8 cellular contexts compared by ENCODE assay signal in genomic region chr11:62840712-62841360, GRCh38. TPM values are rescaled to one million over a fixed set of nuclear protein-coding genes. Genes with fewer than 3 reads are reported as not detected.
DNase-seq lines count a peak whose midpoint lies in the region; ATAC-seq and TF ChIP-seq lines count a peak whose summit lies in the region.
"Not testable (repeated sequence)": the region's sequence is repeated elsewhere in the genome, so short reads cannot be mapped to it uniquely, and the experiment has no call there.

No MANE protein-coding gene starts in this region.

- H3K36me3 Mint-ChIP-seq in CD4-positive, alpha-beta T cell (ENCODE audit: low read depth) = peaks cover 31% of the 10 kb centered on the region
- H3K36me3 Mint-ChIP-seq in nephron progenitor cell (ENCODE audit: low read depth) = peaks cover 11% of the 10 kb centered on the region

- DNase-seq in CD4-positive, alpha-beta T cell = peak; percentile 52 to 76 (median 62)
- peak; percentile 76 for DNase-seq in NCI-H2227 (lab: John Stamatoyannopoulos, UW; ENCODE audit: unreplicated experiment)
- peak; percentile 52 to 91 (median 71) for DNase-seq in adrenal gland
- DNase-seq in head of caudate nucleus = peak in 41 of 42 donors; percentile 28 to 77 (median 61)
- DNase-seq in nephron progenitor cell = peak; percentile 80
- peak; percentile 51 to 53 for DNase-seq in stimulated activated CD8-positive, alpha-beta memory T cell treated with anti-CD3 and anti-CD28 coated beads, Interleukin-4, amount 100 ng/mL, for 1 hour (ENCODE audit: low read depth in 2 of 2, low spot score in 1 of 2)

- H3K4me3 ChIP-seq in adrenal gland = peak overlapping the region in 3 of 4 donors; percentile 22 to 81 (median 66)

- CTCF ChIA-PET in CD4-positive, alpha-beta T cell (lab: Charles Lee) = interaction anchor here (0.9 to 2.9 kb wide), 7 partner anchors 9 to 54 kb away, joined by 3 to 29 read pairs (median 4); partner anchors contain the start of genes SLC3A2, STX5 and TMEM179B

- POLR2A ChIA-PET in CD4-positive, alpha-beta T cell (lab: Charles Lee) = interaction anchor here (0.7 to 7.6 kb wide), 64 partner anchors 9 to 1938 kb away, joined by 3 to 599 read pairs (median 8); partner anchors contain the start of genes AHNAK, B3GAT3, BAD and BSCL2

- H3K27ac Mint-ChIP-seq in CD4-positive, alpha-beta T cell; nephron progenitor cell: not testable (repeated sequence)

- TF ChIP-seq POLR2A in adrenal gland (IDR thresholded peaks at IDR 0.05) = not testable (repeated sequence)

- H3K27me3 Mint-ChIP-seq in CD4-positive, alpha-beta T cell; nephron progenitor cell (ENCODE audit: low read depth, poor library complexity): not testable (repeated sequence)

- H3K27me3 ChIP-seq in CD4-positive, alpha-beta T cell (ENCODE audit: control insufficient read depth, insufficient read depth, low read length); adrenal gland: not testable (repeated sequence)

- H3K36me3 ChIP-seq in adrenal gland (replicated peaks in 1 of 2) = peaks cover 0 to 14% of the 10 kb centered on the region in 2 donors

- TF ChIP-seq CTCF in CD4-positive, alpha-beta T cell (IDR thresholded peaks at IDR 0.05); VCaP (conservative IDR thresholded peaks at IDR 0.05); adrenal gland (IDR thresholded peaks at IDR 0.05); nephron progenitor cell (IDR thresholded peaks at IDR 0.05): not testable (repeated sequence)

- WGBS in adrenal gland, 4 donors = 1% methylated on average over 33 to 41 of the region's 41 CpGs

- not testable (repeated sequence) for H3K9me3 Mint-ChIP-seq in CD4-positive, alpha-beta T cell; nephron progenitor cell

- intact Hi-C loops in CD4-positive, alpha-beta T cell (cut with DNase I, micrococcal nuclease) = loop anchor here (1.0 to 5.0 kb wide), 4 partner anchors 40 to 114 kb away; partner anchors contain the start of genes HNRNPUL2 (in 1 of the 2), SLC3A2 (in 1 of the 2), TMEM179B (in 1 of the 2) and TTC9C (in 1 of the 2)
- intact Hi-C loops in adrenal gland (cut with DNase I); head of caudate nucleus (cut with DNase I): not testable (repeated sequence)

- H3K4me1 ChIP-seq in adrenal gland (replicated peaks in 1 of 2) = peaks cover 12 to 18% of the 10 kb centered on the region in 2 donors

- H3K4me1 Mint-ChIP-seq in CD4-positive, alpha-beta T cell (ENCODE audit: low read depth) = peaks cover 22% of the 10 kb centered on the region
- peaks cover 27% of the 10 kb centered on the region for H3K4me1 Mint-ChIP-seq in nephron progenitor cell

- H3K9me3 ChIP-seq in CD4-positive, alpha-beta T cell (ENCODE audit: control insufficient read depth, low read length); adrenal gland (replicated peaks in 1 of 3): not testable (repeated sequence)

- H3K27ac ChIP-seq in CD4-positive, alpha-beta T cell (ENCODE audit: low read depth, low read length) = peak overlapping the region; percentile 97
- H3K27ac ChIP-seq in VCaP (peak overlapping the region; percentile 99), adrenal gland (peak overlapping the region; percentile 91 to 99 (median 98))

- H3K4me3 Mint-ChIP-seq in CD4-positive, alpha-beta T cell; nephron progenitor cell: not testable (repeated sequence)

- ATAC-seq in CD4-positive, alpha-beta T cell (ENCODE audit: poor library complexity) = peak; percentile 26
- peak; percentile 6 for ATAC-seq in HG02588 (IDR thresholded peaks at IDR 0.05; ENCODE audit: unreplicated experiment)

RNA-seq across cellular contexts. Expression of gene WDR74, which starts 1.4 kb away (rescaled TPM):
- total RNA-seq in CD4-positive, alpha-beta T cell = 100 to 1,000 TPM; 289 to 297 TPM
- 10 to 100 TPM; 21.7 to 52.1 (median 36.8) TPM for total RNA-seq in adrenal gland
- polyA plus RNA-seq in adrenal gland = 100 to 1,000 TPM in 2 of 3 donors, 10 to 100 TPM in 1; 35.4 to 119 (median 102) TPM

RNA-seq across cellular contexts. Expression of gene TEX54, which starts 8.2 kb away (rescaled TPM):
- under 1 TPM in 1 of 2 experiments, not detected in 1; 0.59 TPM for total RNA-seq in CD4-positive, alpha-beta T cell
- not detected for total RNA-seq in adrenal gland
- polyA plus RNA-seq in adrenal gland = 1 to 10 TPM in 1 of 3 donors, under 1 TPM in 1, not detected in 1; 0.27 to 1.4 TPM

RNA-seq across cellular contexts. Expression of gene STX5, which starts 9.0 kb away (rescaled TPM):
- total RNA-seq in CD4-positive, alpha-beta T cell = 100 to 1,000 TPM in 1 of 2 experiments, 10 to 100 TPM in 1; 93.1 to 104 TPM
- total RNA-seq in adrenal gland = 10 to 100 TPM; 22.2 to 59.9 (median 36.2) TPM
- polyA plus RNA-seq in adrenal gland = 10 to 100 TPM; 19.7 to 52.4 (median 22.4) TPM

RNA-seq across cellular contexts. Expression of gene NXF1, which starts 35.6 kb away (rescaled TPM):
- 100 to 1,000 TPM; 343 to 358 TPM for total RNA-seq in CD4-positive, alpha-beta T cell
- 100 to 1,000 TPM in 1 of 8 donors, 10 to 100 TPM in 7; 32.8 to 134 (median 67.7) TPM for total RNA-seq in adrenal gland
- polyA plus RNA-seq in adrenal gland = 100 to 1,000 TPM in 2 of 3 donors, 10 to 100 TPM in 1; 87.0 to 274 (median 231) TPM

RNA-seq across cellular contexts. Expression of gene SLC3A2, which starts 39.9 kb away (rescaled TPM):
- 100 to 1,000 TPM; 231 to 234 TPM for total RNA-seq in CD4-positive, alpha-beta T cell
- 100 to 1,000 TPM; 103 to 398 (median 164) TPM for total RNA-seq in adrenal gland
- 100 to 1,000 TPM; 123 to 221 (median 155) TPM for polyA plus RNA-seq in adrenal gland

Comparison
In these comparisons a context has a peak if more than half of its experiments do, and no peak if none do; other contexts are left out.
1. Peak in every context shown above with its lines: DNase-seq, ATAC-seq, H3K4me3 ChIP-seq and H3K27ac ChIP-seq.
2. RNA of gene WDR74, which starts 1.4 kb away (total RNA-seq): 289 to 297 TPM in CD4-positive, alpha-beta T cell; 21.7 to 52.1 TPM in adrenal gland; every median in the first group is over 4 times any median in the second.